3 cellular contexts compared by ENCODE assay signal in the genomic region with DNA sequence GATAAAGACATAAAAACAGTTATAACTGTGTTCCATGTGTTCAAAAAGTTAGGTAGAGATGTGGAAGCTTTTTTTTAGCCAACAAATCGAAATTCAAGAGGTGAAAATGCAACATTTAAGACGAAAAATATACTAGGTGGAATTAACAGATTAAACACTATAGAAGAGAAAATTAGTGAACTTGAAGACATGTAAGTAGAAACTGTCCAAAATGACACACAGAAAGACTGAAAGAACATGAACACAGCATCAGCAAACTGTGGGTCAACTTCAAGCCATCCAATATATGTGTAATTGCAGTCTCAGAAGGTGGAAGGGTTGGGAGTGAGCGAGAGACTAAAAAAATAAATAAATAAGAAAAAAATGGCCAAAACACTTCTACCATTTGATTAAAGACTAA.
TF ChIP-seq lines count a peak whose summit lies in the region.

No MANE protein-coding gene starts in this region.

TF ChIP-seq in HEK293, 187 proteins besides CTCF, POLR2A, EP300 and RAD21:
- TF ChIP-seq ZNF280D (tag by site-specific recombination; IDR thresholded peaks at IDR 0.05) (0 out of 2 replicates have a peak, but pooled peaks have one; percentile 64), ZNF133 (tag by site-specific recombination; IDR thresholded peaks at IDR 0.05) (peak; percentile 47; the same call in 1 of the 2 replicates), ZNF169 (tag by site-specific recombination; IDR thresholded peaks at IDR 0.05) (no peak), ZBTB26 (tag by site-specific recombination; optimal IDR thresholded peaks at IDR 0.05) (no peak), ZBTB17 (tag by site-specific recombination; IDR thresholded peaks at IDR 0.05) (no peak), SP3 (tag by site-specific recombination; IDR thresholded peaks at IDR 0.05) (no peak), SETDB1 (IDR thresholded peaks at IDR 0.05; ENCODE audit: insufficient read length, low read length) (peak; percentile 52)

TF ChIP-seq in K562, 482 proteins besides CTCF, POLR2A, EP300 and RAD21:
- TF ChIP-seq STAT5A (IDR thresholded peaks at IDR 0.05; ENCODE audit: borderline replicate concordance, low read length) (no peak), TRIM28 (IDR thresholded peaks at IDR 0.05) (0 out of 2 replicates have a peak, but pooled peaks have one; percentile 26), RBM25 (IDR thresholded peaks at IDR 0.05; ENCODE audit: low read depth, low read length, severe bottlenecking) (peak; percentile 51)

TF ChIP-seq in WTC11, 78 proteins besides CTCF, POLR2A, EP300 and RAD21:
- TF ChIP-seq, protein P1, sequence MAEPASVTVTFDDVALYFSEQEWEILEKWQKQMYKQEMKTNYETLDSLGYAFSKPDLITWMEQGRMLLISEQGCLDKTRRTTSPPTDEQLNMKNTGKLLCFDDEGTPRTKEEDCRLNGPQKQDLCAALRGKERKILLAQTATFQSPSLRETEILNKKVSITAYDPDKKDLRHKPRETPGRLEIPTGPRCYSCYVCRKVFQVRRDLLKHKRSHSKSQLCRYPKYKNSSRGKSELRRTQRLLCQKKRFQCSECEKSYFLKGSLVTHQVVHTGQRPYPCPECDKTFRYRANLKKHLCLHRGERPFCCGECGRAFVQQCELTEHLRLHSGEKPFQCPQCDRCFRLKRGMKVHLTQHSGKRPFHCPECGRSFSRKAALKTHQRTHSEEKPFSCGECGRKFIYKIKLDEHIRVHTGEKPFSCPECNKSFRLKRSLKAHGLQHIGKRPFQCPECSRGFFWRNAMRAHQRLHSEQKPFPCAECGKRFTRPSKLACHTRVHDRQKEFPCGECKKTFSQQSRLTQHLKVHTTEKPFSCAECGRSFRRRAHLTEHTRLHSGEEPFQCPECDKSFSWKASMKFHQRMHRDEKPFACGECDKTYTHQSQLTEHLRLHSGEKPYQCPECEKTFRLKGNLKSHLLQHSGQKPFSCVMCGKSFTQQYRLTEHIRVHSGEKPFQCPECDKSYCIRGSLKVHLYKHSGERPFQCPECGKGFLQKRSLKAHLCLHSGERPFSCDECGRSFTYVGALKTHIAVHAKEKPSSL (CRISPR knock-in tag; conservative IDR thresholded peaks at IDR 0.05): no peak
- TF ChIP-seq JAZF1 (CRISPR knock-in tag; IDR thresholded peaks at IDR 0.05): no peak
